9 cellular contexts compared by ENCODE assay signal in genomic region chr20:41072099-41072798, GRCh38. TPM values are rescaled to one million over a fixed set of nuclear protein-coding genes. Genes with fewer than 3 reads are reported as not detected.
DNase-seq lines count a peak whose midpoint lies in the region; TF ChIP-seq lines count a peak whose summit lies in the region.
"Had no signal": no experiment of that assay in that cellular context is flagged by ENCODE, and none has a peak within 500 bp of the region (broad histone marks: within the 10 kb centered on the region; RNA-seq: fewer than 3 reads in every experiment).

No MANE protein-coding gene starts in this region.

- no peaks in the 10 kb centered on the region for H3K27me3 ChIP-seq in CD4-positive, alpha-beta memory T cell (ENCODE audit: insufficient read depth, low read length)

- H3K4me1 Mint-ChIP-seq in CD4-positive, alpha-beta memory T cell: peaks cover 59 to 85% (median 73%) of the 10 kb centered on the region in 4 donors
- H3K4me1 Mint-ChIP-seq in nephron progenitor cell: peaks cover 91% of the 10 kb centered on the region

- peaks cover 67% of the 10 kb centered on the region for H3K4me1 ChIP-seq in CD4-positive, alpha-beta memory T cell (ENCODE audit: insufficient read depth, low read length)

- H3K9me3 Mint-ChIP-seq in CD4-positive, alpha-beta memory T cell: no peaks in the 10 kb centered on the region
- H3K9me3 Mint-ChIP-seq in nephron progenitor cell: no peaks in the 10 kb centered on the region
- H3K9me3 Mint-ChIP-seq: memory B cell had no signal

- no peak overlapping the region for H3K27ac ChIP-seq in CD4-positive, alpha-beta memory T cell (ENCODE audit: low read depth, low read length)

- intact Hi-C loops in CD4-positive, alpha-beta memory T cell (cut with micrococcal nuclease): no loop called here

- POLR2A ChIA-PET in CD4-positive, alpha-beta memory T cell (lab: Charles Lee; ENCODE audit: partially characterized antibody): no interaction called here

- peaks cover 15 to 42% of the 10 kb centered on the region in 2 donors for H3K36me3 Mint-ChIP-seq in CD4-positive, alpha-beta memory T cell
- peaks cover 49% of the 10 kb centered on the region for H3K36me3 Mint-ChIP-seq in nephron progenitor cell (ENCODE audit: low read depth)

- H3K4me3 ChIP-seq in CD4-positive, alpha-beta memory T cell (ENCODE audit: low read length in 2 of 2): no peak overlapping the region

- no peak for TF ChIP-seq CTCF in nephron progenitor cell (IDR thresholded peaks at IDR 0.05)

- no peaks in the 10 kb centered on the region for H3K27me3 Mint-ChIP-seq in CD4-positive, alpha-beta memory T cell
- no peaks in the 10 kb centered on the region for H3K27me3 Mint-ChIP-seq in nephron progenitor cell (ENCODE audit: low read depth, poor library complexity)
- H3K27me3 Mint-ChIP-seq: memory B cell had no signal

- CTCF ChIA-PET in CD4-positive, alpha-beta memory T cell (lab: Charles Lee; ENCODE audit: partially characterized antibody): interaction anchor here (0.9 to 1.9 kb wide), 7 partner anchors 14 to 104 kb away, joined by 3 to 10 read pairs (median 3); no protein-coding TSS in a partner anchor

- H3K4me3 Mint-ChIP-seq in CD4-positive, alpha-beta memory T cell: peak overlapping the region in 6 of 8 donors; percentile 7 to 60 (median 37)
- no peak overlapping the region for H3K4me3 Mint-ChIP-seq in nephron progenitor cell
- H3K4me3 Mint-ChIP-seq: memory B cell had no signal

- no peaks in the 10 kb centered on the region for H3K36me3 ChIP-seq in CD4-positive, alpha-beta memory T cell (ENCODE audit: insufficient read depth, low read length)

- peak overlapping the region in 4 of 7 donors; percentile 8 to 87 (median 34) for H3K27ac Mint-ChIP-seq in CD4-positive, alpha-beta memory T cell
- peak overlapping the region; percentile 86 for H3K27ac Mint-ChIP-seq in nephron progenitor cell

- no peaks in the 10 kb centered on the region for H3K9me3 ChIP-seq in CD4-positive, alpha-beta memory T cell (ENCODE audit: control insufficient read depth in 1 of 2, low read length in 2 of 2)

- DNase-seq in CD4-positive, alpha-beta memory T cell: no peak
- DNase-seq in RKO (ENCODE audit: low spot score) (peak; percentile 56), epidermal melanocyte (ENCODE audit: insufficient read length, low spot score) (peak; percentile 54), nephron progenitor cell (no peak), NCI-H748 (lab: John Stamatoyannopoulos, UW; ENCODE audit: unreplicated experiment) (no peak), NCI-H2171 (lab: John Stamatoyannopoulos, UW) (no peak), NCI-H128 (lab: John Stamatoyannopoulos, UW; ENCODE audit: unreplicated experiment) (no peak), NCI-H524 (lab: John Stamatoyannopoulos, UW) (no peak)

RNA-seq across cellular contexts. Expression of gene TOP1, which starts 43.6 kb away (rescaled TPM):
- 10 to 100 TPM; 44.4 to 47.5 TPM for total RNA-seq in CD4-positive, alpha-beta memory T cell
- 10 to 100 TPM in 1 of 2 donors, 1 to 10 TPM in 1; 3.8 to 15.5 TPM for polyA plus RNA-seq in CD4-positive, alpha-beta memory T cell

Comparison
In these comparisons a context has a peak if more than half of its experiments do, and no peak if none do; other contexts are left out.
1. DNase-seq: peak in RKO (single experiment) and epidermal melanocyte (single experiment); none in CD4-positive, alpha-beta memory T cell (0 of 5), nephron progenitor cell (single experiment), NCI-H748 (single experiment), NCI-H2171 (single experiment), NCI-H128 (single experiment) and NCI-H524 (0 of 2).